ENCODE assay signal across 16 cellular contexts in genomic region chr14:68749487-68750475, GRCh38. TPM values are rescaled to one million over a fixed set of nuclear protein-coding genes. Genes with fewer than 3 reads are reported as not detected.
DNase-seq lines count a peak whose midpoint lies in the region; ATAC-seq, FAIRE-seq and TF ChIP-seq lines count a peak whose summit lies in the region.
"Had no signal": no experiment of that assay in that cellular context is flagged by ENCODE, and none has a peak within 500 bp of the region (broad histone marks: within the 10 kb centered on the region; RNA-seq: fewer than 3 reads in every experiment).

No MANE protein-coding gene starts in this region.

- no peak overlapping the region for H3K18ac ChIP-seq in mesendoderm (ENCODE audit: low read length)

- H3K4me1 ChIP-seq in endothelial cell of umbilical vein (ENCODE audit: control insufficient read depth, extremely low read depth, insufficient read depth, low read length) (no peaks in the 10 kb centered on the region), mesendoderm (ENCODE audit: control insufficient read depth, low read depth, low read length) (no peaks in the 10 kb centered on the region), upper lobe of left lung (peaks cover 0 to 16% (median 7%) of the 10 kb centered on the region in 4 donors)
- H3K4me1 ChIP-seq in naive thymus-derived CD4-positive, alpha-beta T cell (ENCODE audit: control insufficient read depth in 2 of 2, insufficient read depth in 2 of 2, low read length in 2 of 2) = no peaks in the 10 kb centered on the region

- H3K36me3 ChIP-seq in endothelial cell of umbilical vein (ENCODE audit: control insufficient read depth in 2 of 2, extremely low read depth in 1 of 2, insufficient read depth in 2 of 2, low read length in 2 of 2) = no peaks in the 10 kb centered on the region
- no peaks in the 10 kb centered on the region for H3K36me3 ChIP-seq in mesendoderm (ENCODE audit: control insufficient read depth, insufficient read depth, low read length)
- no peaks in the 10 kb centered on the region for H3K36me3 ChIP-seq in upper lobe of left lung
- no peaks in the 10 kb centered on the region for H3K36me3 ChIP-seq in naive thymus-derived CD4-positive, alpha-beta T cell (ENCODE audit: control insufficient read depth in 2 of 3, insufficient read depth in 3 of 3, low read length in 3 of 3)

- no peaks in the 10 kb centered on the region for H4K20me1 ChIP-seq in endothelial cell of umbilical vein (replicated peaks; ENCODE audit: control insufficient read depth, extremely low read depth, insufficient read depth, low read length)

- dilution Hi-C loops in endothelial cell of umbilical vein (cut with MboI; ENCODE audit: extremely low pct_ligation_motif_present, low sequenced_read_pairs) = no loop called here

- peaks cover 6% of the 10 kb centered on the region for H3K4me1 Mint-ChIP-seq in activated T-cell treated with anti-CD3 and anti-CD28 coated beads, Interleukin-2, amount 50 U/mL, for 72 hours (ENCODE audit: low read depth)
- H3K4me1 Mint-ChIP-seq in naive thymus-derived CD4-positive, alpha-beta T cell = peaks cover 0 to 13% (median 0%) of the 10 kb centered on the region in 7 donors

- no peak for DNase-seq in activated T-cell treated with anti-CD3 and anti-CD28 coated beads, Interleukin-2, amount 50 U/mL, for 72 hours
- DNase-seq in activated T-cell treated with anti-CD3 and anti-CD28 coated beads, Interleukin-2, amount 50 U/mL, for 48 hours = no peak
- no peak for DNase-seq in endothelial cell of umbilical vein (ENCODE audit: low read depth, low spot score)
- peak; percentile 24 for DNase-seq in mesendoderm
- DNase-seq in upper lobe of left lung = peak in 1 of 2 donors; percentile 61
- no peak for DNase-seq in DMS 273 treated with DMSO at 0.1 percent for 48 hours (lab: John Stamatoyannopoulos, UW)
- DNase-seq in NCI-H748 treated with DMSO at 0.1 percent for 48 hours (lab: John Stamatoyannopoulos, UW) = no peak
- DNase-seq in naive thymus-derived CD4-positive, alpha-beta T cell = no peak
- DNase-seq: activated naive CD4-positive, alpha-beta T cell treated with Interleukin-2 at 50 U/mL for 16 hours; H9; head of caudate nucleus; NCI-H1092 treated with DMSO at 0.1 percent for 48 hours; NCI-H446 had no signal

- peak; percentile 21 for FAIRE-seq in endothelial cell of umbilical vein (lab: Jason Lieb, UNC)
- FAIRE-seq: GM12892 had no signal

- H3K56ac ChIP-seq in mesendoderm (ENCODE audit: low read length) = no peak overlapping the region

- H3K4me3 Mint-ChIP-seq in activated T-cell treated with anti-CD3 and anti-CD28 coated beads, Interleukin-2, amount 50 U/mL, for 72 hours = no peak overlapping the region
- no peak overlapping the region for H3K4me3 Mint-ChIP-seq in naive thymus-derived CD4-positive, alpha-beta T cell
- H3K4me3 Mint-ChIP-seq: H9, WTC11 had no signal

- CTCF ChIA-PET in endothelial cell of umbilical vein (lab: Charles Lee) = interaction anchor here (0.7 to 0.9 kb wide), 2 partner anchors 26 to 33 kb away, joined by 3 read pairs; no protein-coding TSS in a partner anchor
- CTCF ChIA-PET in naive thymus-derived CD4-positive, alpha-beta T cell (lab: Charles Lee) = interaction anchor here (1.5 kb wide), 1 partner anchor 40 kb away, joined by 4 read pairs; no protein-coding TSS in a partner anchor

- H3K23ac ChIP-seq in mesendoderm (ENCODE audit: low read length) = no peak overlapping the region

- no peak overlapping the region for H4K5ac ChIP-seq in mesendoderm (ENCODE audit: low read length)

- H3K4me3 ChIP-seq in endothelial cell of umbilical vein (replicated peaks in 1 of 3; ENCODE audit: insufficient read depth in 1 of 3, low read depth in 1 of 3, low read length in 3 of 3) = no peak overlapping the region
- no peak overlapping the region for H3K4me3 ChIP-seq in mesendoderm (ENCODE audit: low read length)
- no peak overlapping the region for H3K4me3 ChIP-seq in upper lobe of left lung
- H3K4me3 ChIP-seq in naive thymus-derived CD4-positive, alpha-beta T cell (ENCODE audit: low read length) = no peak overlapping the region

- H3K4ac ChIP-seq in mesendoderm (ENCODE audit: low read depth, low read length) = no peak overlapping the region

- POLR2A ChIA-PET in endothelial cell of umbilical vein (lab: Charles Lee) = no interaction called here
- POLR2A ChIA-PET in naive thymus-derived CD4-positive, alpha-beta T cell (lab: Charles Lee) = interaction anchor here (0.6 to 1.1 kb wide), 4 partner anchors 11 to 395 kb away, joined by 3 to 5 read pairs (median 3); no protein-coding TSS in a partner anchor

- no peaks in the 10 kb centered on the region for H3K27me3 Mint-ChIP-seq in activated T-cell treated with anti-CD3 and anti-CD28 coated beads, Interleukin-2, amount 50 U/mL, for 72 hours (ENCODE audit: low read depth)
- peaks cover 0 to 18% (median 0%) of the 10 kb centered on the region in 5 donors for H3K27me3 Mint-ChIP-seq in naive thymus-derived CD4-positive, alpha-beta T cell

- intact Hi-C loops in endothelial cell of umbilical vein (cut with micrococcal nuclease) = no loop called here
- intact Hi-C loops in naive thymus-derived CD4-positive, alpha-beta T cell (cut with micrococcal nuclease) = no loop called here

- H3K27me3 ChIP-seq in endothelial cell of umbilical vein (ENCODE audit: control insufficient read depth in 2 of 2, insufficient read depth in 2 of 2, low read length in 2 of 2) (no peaks in the 10 kb centered on the region), mesendoderm (ENCODE audit: insufficient read depth, low read length, poor library complexity) (no peaks in the 10 kb centered on the region), upper lobe of left lung (no peaks in the 10 kb centered on the region)
- H3K27me3 ChIP-seq in naive thymus-derived CD4-positive, alpha-beta T cell (ENCODE audit: control insufficient read depth in 2 of 2, insufficient read depth in 2 of 2, low read length in 2 of 2) = no peaks in the 10 kb centered on the region

- no peaks in the 10 kb centered on the region for H3K9me1 ChIP-seq in endothelial cell of umbilical vein (replicated peaks; ENCODE audit: control insufficient read depth, extremely low read depth, insufficient read depth, low read length)

- no peak overlapping the region for H2BK120ac ChIP-seq in mesendoderm (ENCODE audit: low read depth, low read length)

- no peak overlapping the region for H2AFZ ChIP-seq in endothelial cell of umbilical vein (ENCODE audit: low read depth, low read length)

- H3K9me3 ChIP-seq in endothelial cell of umbilical vein (replicated peaks; ENCODE audit: control insufficient read depth, insufficient read depth, low read length) (no peaks in the 10 kb centered on the region), upper lobe of left lung (no peaks in the 10 kb centered on the region)
- no peaks in the 10 kb centered on the region for H3K9me3 ChIP-seq in naive thymus-derived CD4-positive, alpha-beta T cell (ENCODE audit: control insufficient read depth in 2 of 3, low read length in 3 of 3)

- no peak overlapping the region for H2AK5ac ChIP-seq in mesendoderm (ENCODE audit: low read length)

- BruUV-seq in endothelial cell of umbilical vein (replicated peaks; lab: Mats Ljungman, UMichigan) = no TSS peak

- no peak overlapping the region for H2BK5ac ChIP-seq in mesendoderm (ENCODE audit: low read length)

- H3K4me2 ChIP-seq in endothelial cell of umbilical vein (ENCODE audit: insufficient read depth, low read length) (no peak overlapping the region), mesendoderm (ENCODE audit: low read length) (no peak overlapping the region)

- TF ChIP-seq EP300 in upper lobe of left lung (IDR thresholded peaks at IDR 0.05) = no peak

- no peaks in the 10 kb centered on the region for H3K79me2 ChIP-seq in endothelial cell of umbilical vein (ENCODE audit: control insufficient read depth, insufficient read depth, low read length)
- no peaks in the 10 kb centered on the region for H3K79me2 ChIP-seq in mesendoderm (ENCODE audit: control insufficient read depth, insufficient read depth, low read length)

- H3K9ac ChIP-seq in endothelial cell of umbilical vein (replicated peaks; ENCODE audit: extremely low read depth, insufficient read depth, low read length) = no peak overlapping the region
- H3K9ac ChIP-seq in mesendoderm (ENCODE audit: low read length) = no peak overlapping the region

- TF ChIP-seq POLR2A in endothelial cell of umbilical vein (IDR thresholded peaks at IDR 0.05; ENCODE audit: low read depth, low read length) = no peak
- no peak for TF ChIP-seq POLR2A in upper lobe of left lung (IDR thresholded peaks at IDR 0.05)

- no peak overlapping the region for H2BK15ac ChIP-seq in mesendoderm (replicated peaks; ENCODE audit: low read depth)

- no peak for TF ChIP-seq CTCF in endothelial cell of umbilical vein (IDR thresholded peaks at IDR 0.05; ENCODE audit: extremely low read depth in 1 of 2, insufficient read depth in 1 of 2, low read depth in 1 of 2, low read length in 2 of 2)
- TF ChIP-seq CTCF in upper lobe of left lung (IDR thresholded peaks at IDR 0.05) = no peak

- no peaks in the 10 kb centered on the region for H3K36me3 Mint-ChIP-seq in activated T-cell treated with anti-CD3 and anti-CD28 coated beads, Interleukin-2, amount 50 U/mL, for 72 hours (ENCODE audit: insufficient read depth in 2 of 2)
- H3K36me3 Mint-ChIP-seq in naive thymus-derived CD4-positive, alpha-beta T cell = no peaks in the 10 kb centered on the region
- H3K36me3 Mint-ChIP-seq: WTC11 had no signal

- H3K79me1 ChIP-seq in mesendoderm (ENCODE audit: low read length) = no peaks in the 10 kb centered on the region

- H3K27ac ChIP-seq in endothelial cell of umbilical vein (ENCODE audit: insufficient read depth, low read depth, low read length) = no peak overlapping the region
- H3K27ac ChIP-seq in mesendoderm (ENCODE audit: low read depth, low read length) = no peak overlapping the region
- peak overlapping the region in 3 of 4 donors; percentile 1 to 48 (median 22) for H3K27ac ChIP-seq in upper lobe of left lung
- no peak overlapping the region for H3K27ac ChIP-seq in naive thymus-derived CD4-positive, alpha-beta T cell (ENCODE audit: low read depth, low read length)

- no peaks in the 10 kb centered on the region for H3K9me3 Mint-ChIP-seq in activated T-cell treated with anti-CD3 and anti-CD28 coated beads, Interleukin-2, amount 50 U/mL, for 72 hours
- no peaks in the 10 kb centered on the region for H3K9me3 Mint-ChIP-seq in naive thymus-derived CD4-positive, alpha-beta T cell
- H3K9me3 Mint-ChIP-seq: H9, WTC11 had no signal

- no peak overlapping the region for H4K8ac ChIP-seq in mesendoderm (ENCODE audit: low read depth, low read length)

- no CpG with 5 or more reads among the region's 11 CpGs for WGBS in mesendoderm (ENCODE audit: extremely low coverage, insufficient coverage, low lambda C conversion rate)
- 73% methylated on average over 11 of the region's 11 CpGs for WGBS in upper lobe of left lung, 2 donors

- peak in 1 of 2 donors; percentile 34 for ATAC-seq in activated T-cell treated with anti-CD3 and anti-CD28 coated beads, Interleukin-2, amount 50 U/mL, for 72 hours (replicated peaks in 1 of 2)
- ATAC-seq in upper lobe of left lung (ENCODE audit: low FRiP score in 2 of 2) = no peak
- ATAC-seq in naive thymus-derived CD4-positive, alpha-beta T cell = no peak
- ATAC-seq: Panc1, WTC11 had no signal

- peak overlapping the region; percentile 26 for H3K27ac Mint-ChIP-seq in activated T-cell treated with anti-CD3 and anti-CD28 coated beads, Interleukin-2, amount 50 U/mL, for 72 hours
- H3K27ac Mint-ChIP-seq in naive thymus-derived CD4-positive, alpha-beta T cell = peak overlapping the region in 1 of 9 donors; percentile 70
- H3K27ac Mint-ChIP-seq: H9, WTC11 had no signal

RNA-seq across cellular contexts. Expression of gene ZFP36L1, which starts 43.1 kb away (rescaled TPM):
- total RNA-seq in activated T-cell treated with anti-CD3 and anti-CD28 coated beads, Interleukin-2, amount 50 U/mL, for 72 hours = 10 to 100 TPM; 95.0 TPM
- total RNA-seq in endothelial cell of umbilical vein (89.6 and 91.3 TPM in 2 replicates), upper lobe of left lung (100 to 1,000 TPM; 268 to 511 (median 385) TPM)
- polyA plus RNA-seq in endothelial cell of umbilical vein = 46.0 and 63.3 TPM in 2 replicates
- polyA plus RNA-seq in endothelial cell of umbilical vein (2011; cell fraction: cytosol; rRNA removed) = 50.0 and 63.4 TPM in 2 replicates
- polyA plus RNA-seq in endothelial cell of umbilical vein (2011; cell fraction: nucleus; rRNA removed) = 22.0 and 22.8 TPM in 2 replicates
- 52.4 and 76.4 TPM in 2 replicates for polyA plus RNA-seq in endothelial cell of umbilical vein (2012)
- 16.9 and 24.7 TPM in 2 replicates for polyA minus RNA-seq in endothelial cell of umbilical vein
- 34.5 TPM for polyA minus RNA-seq in endothelial cell of umbilical vein (2011; cell fraction: cytosol; rRNA and poly(A)+ RNA removed)
- polyA minus RNA-seq in endothelial cell of umbilical vein (2011; cell fraction: nucleus; rRNA and poly(A)+ RNA removed) = 15.7 and 25.6 TPM in 2 replicates
- polyA plus RNA-seq in mesendoderm (2013, experiment 1 of 2) = 81.7 TPM
- polyA plus RNA-seq in mesendoderm (2013, experiment 2 of 2) = 85.1 TPM
- 100 to 1,000 TPM in 4 of 5 experiments, 10 to 100 TPM in 1; 82.0 to 231 (median 203) TPM for total RNA-seq in naive thymus-derived CD4-positive, alpha-beta T cell
- polyA plus RNA-seq in naive thymus-derived CD4-positive, alpha-beta T cell = 100 to 1,000 TPM in 1 of 2 donors, 10 to 100 TPM in 1; 85.6 to 160 TPM

Comparison
In these comparisons a context has a peak if more than half of its experiments do, and no peak if none do; other contexts are left out.
1. H3K27ac ChIP-seq: peak in upper lobe of left lung (3 of 4); none in endothelial cell of umbilical vein (single experiment), mesendoderm (single experiment) and naive thymus-derived CD4-positive, alpha-beta T cell (single experiment).